ENCODE assay signal across 24 cellular contexts in the genomic region with DNA sequence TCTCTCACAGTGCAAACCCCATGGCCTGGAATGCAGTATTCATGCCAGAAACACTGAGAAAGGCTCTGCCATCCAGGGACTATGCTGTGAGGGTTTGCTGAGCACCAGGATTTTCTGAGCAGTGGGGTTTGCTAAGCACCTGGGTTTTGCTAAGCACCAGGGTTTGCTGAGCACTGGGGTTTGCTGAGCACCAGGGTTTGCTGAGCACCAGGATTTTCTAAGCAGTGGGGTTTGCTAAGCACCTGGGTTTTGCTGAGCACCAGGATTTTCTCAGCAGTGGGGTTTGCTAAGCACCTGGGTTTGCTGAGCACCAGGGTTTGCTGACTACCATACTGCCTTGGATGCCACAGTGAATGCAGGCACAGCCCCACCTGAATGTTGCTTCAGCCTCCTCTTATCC. TPM values are rescaled to one million over a fixed set of nuclear protein-coding genes. Genes with fewer than 3 reads are reported as not detected.
"Had no signal": no experiment of that assay in that cellular context is flagged by ENCODE, and none has a peak within 500 bp of the region (broad histone marks: within the 10 kb centered on the region; RNA-seq: fewer than 3 reads in every experiment).

No MANE protein-coding gene starts in this region.

- DNase-seq: activated CD4-positive, alpha-beta T cell treated with anti-CD3 and anti-CD28 coated beads for 1 hour; activated CD4-positive, alpha-beta T cell treated with anti-CD3 and anti-CD28 coated beads for 4 hours; activated CD4-positive, alpha-beta T cell treated with anti-CD3 and anti-CD28 coated beads, Interleukin-2, amount 50 U/mL, for 1 hour; activated CD4-positive, alpha-beta T cell treated with anti-CD3 and anti-CD28 coated beads, Interleukin-2, amount 50 U/mL, for 48 hours; activated CD8-positive, alpha-beta memory T cell treated with anti-CD3 and anti-CD28 coated beads for 24 hours; activated CD8-positive, alpha-beta T cell treated with anti-CD3 and anti-CD28 coated beads for 36 hours; activated effector memory CD4-positive, alpha-beta T cell treated with Interleukin-2 at 50 U/mL for 16 hours; activated naive CD4-positive, alpha-beta T cell treated with anti-CD3 and anti-CD28 coated beads, Interleukin-2, amount 10 ng/mL, durations not matched to agents 7 days and 5 days; activated naive CD8-positive, alpha-beta T cell treated with anti-CD3 and anti-CD28 coated beads, Interleukin-2, amount 10 ng/mL, durations not matched to agents 7 days and 5 days; activated T-cell treated with anti-CD3 and anti-CD28 coated beads, Interleukin-2, amount 50 U/mL, for 4 hours; dorsolateral prefrontal cortex; effector memory CD4-positive, alpha-beta T cell; endodermal cell; foreskin fibroblast; glutamatergic neuron; T-helper 1 cell; T-helper 17 cell; T1000 had no signal

- H3K27me3 ChIP-seq: ascending aorta, breast epithelium, heart left ventricle had no signal

- H3K4me1 ChIP-seq: ascending aorta had no signal

- H3K36me3 ChIP-seq: breast epithelium, heart left ventricle had no signal

- H3K27ac ChIP-seq: ascending aorta, coronary artery, dorsolateral prefrontal cortex, heart left ventricle had no signal

- H3K9me3 ChIP-seq: ascending aorta, breast epithelium, heart left ventricle had no signal

- H3K4me3 ChIP-seq: ascending aorta, breast epithelium, coronary artery, dorsolateral prefrontal cortex, heart left ventricle had no signal

- FAIRE-seq: frontal cortex had no signal

RNA-seq across cellular contexts. Expression of a gene that starts 48.3 kb away (rescaled TPM):
- total RNA-seq: epithelial cell of proximal tubule had no signal
